ENCODE assay signal across 16 cellular contexts in genomic region chr7:75977741-75978140, GRCh38. TPM values are rescaled to one million over a fixed set of nuclear protein-coding genes. Genes with fewer than 3 reads are reported as not detected.
DNase-seq lines count a peak whose midpoint lies in the region; FAIRE-seq and TF ChIP-seq lines count a peak whose summit lies in the region.
"Had no signal": no experiment of that assay in that cellular context is flagged by ENCODE, and none has a peak within 500 bp of the region (broad histone marks: within the 10 kb centered on the region; RNA-seq: fewer than 3 reads in every experiment).

No MANE protein-coding gene starts in this region.

- no peaks in the 10 kb centered on the region for H3K27me3 ChIP-seq in Peyer's patch

- H3K27me3 Mint-ChIP-seq in osteocyte (ENCODE audit: unreplicated experiment), result no peaks in the 10 kb centered on the region
- H3K27me3 Mint-ChIP-seq: activated naive CD8-positive, alpha-beta T cell treated with anti-CD3 and anti-CD28 coated beads, Interleukin-2, amount 10 ng/mL, durations not matched to agents 7 days and 5 days; stimulated activated naive CD8-positive, alpha-beta T cell treated with anti-CD3 and anti-CD28 coated beads, Interleukin-15, amount 100 ng/mL, for 72 hours had no signal

- TF ChIP-seq CTCF in D721Med (IDR thresholded peaks at IDR 0.05; ENCODE audit: insufficient read depth, missing control alignments), result no peak
- no peak for TF ChIP-seq CTCF in fibroblast of villous mesenchyme (IDR thresholded peaks at IDR 0.05; ENCODE audit: insufficient read depth, low read depth, low read length)
- TF ChIP-seq CTCF in osteocyte (IDR thresholded peaks at IDR 0.05), result no peak
- no peak for TF ChIP-seq CTCF in Peyer's patch (IDR thresholded peaks at IDR 0.05)

- no peaks in the 10 kb centered on the region for H3K9me3 ChIP-seq in Peyer's patch
- H3K9me3 ChIP-seq: lower lobe of right lung had no signal

- H3K4me1 Mint-ChIP-seq in osteocyte (ENCODE audit: unreplicated experiment), result peaks cover 15% of the 10 kb centered on the region
- H3K4me1 Mint-ChIP-seq: activated naive CD8-positive, alpha-beta T cell treated with anti-CD3 and anti-CD28 coated beads, Interleukin-2, amount 10 ng/mL, durations not matched to agents 7 days and 5 days; stimulated activated naive CD8-positive, alpha-beta T cell treated with anti-CD3 and anti-CD28 coated beads, Interleukin-15, amount 100 ng/mL, for 72 hours had no signal

- TF ChIP-seq POLR2A in Peyer's patch (IDR thresholded peaks at IDR 0.05), result no peak

- peak overlapping the region; percentile 63 for H3K27ac Mint-ChIP-seq in osteocyte (ENCODE audit: unreplicated experiment)
- H3K27ac Mint-ChIP-seq: activated naive CD8-positive, alpha-beta T cell treated with anti-CD3 and anti-CD28 coated beads, Interleukin-2, amount 10 ng/mL, durations not matched to agents 7 days and 5 days; stimulated activated naive CD8-positive, alpha-beta T cell treated with anti-CD3 and anti-CD28 coated beads, Interleukin-15, amount 100 ng/mL, for 72 hours had no signal

- no peaks in the 10 kb centered on the region for H3K9me3 Mint-ChIP-seq in osteocyte (ENCODE audit: unreplicated experiment)
- H3K9me3 Mint-ChIP-seq: activated naive CD8-positive, alpha-beta T cell treated with anti-CD3 and anti-CD28 coated beads, Interleukin-2, amount 10 ng/mL, durations not matched to agents 7 days and 5 days; stimulated activated naive CD8-positive, alpha-beta T cell treated with anti-CD3 and anti-CD28 coated beads, Interleukin-15, amount 100 ng/mL, for 72 hours had no signal

- peaks cover 0 to 15% (median 4%) of the 10 kb centered on the region in 4 donors for H3K4me1 ChIP-seq in Peyer's patch
- H3K4me1 ChIP-seq: lower lobe of right lung had no signal

- H3K36me3 Mint-ChIP-seq in osteocyte (ENCODE audit: unreplicated experiment), result peaks cover 12% of the 10 kb centered on the region

- peaks cover 0 to 73% (median 2%) of the 10 kb centered on the region in 3 donors for H3K36me3 ChIP-seq in Peyer's patch

- H3K4me3 ChIP-seq in fibroblast of villous mesenchyme (ENCODE audit: low read depth, low read length) (no peak overlapping the region), Peyer's patch (no peak overlapping the region)
- H3K4me3 ChIP-seq: lower lobe of right lung had no signal

- peak; percentile 46 for DNase-seq in D721Med (ENCODE audit: insufficient read length, low spot score)
- peak; percentile 36 for DNase-seq in NCI-H82 treated with DMSO at 0.1 percent for 48 hours (lab: John Stamatoyannopoulos, UW; ENCODE audit: unreplicated experiment)
- DNase-seq in fibroblast of villous mesenchyme (ENCODE audit: low read depth), result peak; percentile 51
- DNase-seq in osteocyte (ENCODE audit: extremely low spot score, unreplicated experiment), result no peak
- no peak for DNase-seq in midbrain (lab: John Stamatoyannopoulos, UW)
- DNase-seq in GM19238 (ENCODE audit: insufficient read length, low spot score), result no peak
- DNase-seq in Peyer's patch, result no peak
- DNase-seq in medulla oblongata (ENCODE audit: extremely low spot score), result no peak
- DNase-seq: activated CD4-positive, CD25-positive, alpha-beta regulatory T cell treated with anti-CD3 and anti-CD28 coated beads, Interleukin-2, amount 50 U/mL, for 72 hours; activated naive CD8-positive, alpha-beta T cell treated with anti-CD3 and anti-CD28 coated beads, Interleukin-2, amount 10 ng/mL, durations not matched to agents 7 days and 5 days; activated T-cell treated with anti-CD3 and anti-CD28 coated beads for 4 hours; cerebellar nuclear complex; erythroblast; lower lobe of right lung; MM.1S; stimulated activated naive CD8-positive, alpha-beta T cell treated with anti-CD3 and anti-CD28 coated beads, Interleukin-15, amount 100 ng/mL, for 72 hours had no signal

- no peak overlapping the region for H3K4me3 Mint-ChIP-seq in osteocyte (ENCODE audit: unreplicated experiment)
- H3K4me3 Mint-ChIP-seq: activated naive CD8-positive, alpha-beta T cell treated with anti-CD3 and anti-CD28 coated beads, Interleukin-2, amount 10 ng/mL, durations not matched to agents 7 days and 5 days; stimulated activated naive CD8-positive, alpha-beta T cell treated with anti-CD3 and anti-CD28 coated beads, Interleukin-15, amount 100 ng/mL, for 72 hours had no signal

- no peak for FAIRE-seq in D721Med (lab: Jason Lieb, UNC)

- H3K27ac ChIP-seq in Peyer's patch, result no peak overlapping the region
- H3K27ac ChIP-seq: lower lobe of right lung had no signal

RNA-seq across cellular contexts. Expression of gene TMEM120A, which starts 16.7 kb away (rescaled TPM):
- total RNA-seq in fibroblast of villous mesenchyme (18.4 and 30.2 TPM in 2 replicates), osteocyte (36.3 and 37.6 TPM in 2 replicates), Peyer's patch (100 to 1,000 TPM in 2 of 4 donors, 10 to 100 TPM in 2; 62.7 to 116 (median 101) TPM)

Comparison
In these comparisons a context has a peak if more than half of its experiments do, and no peak if none do; other contexts are left out.
1. DNase-seq: peak in D721Med (single experiment), NCI-H82 treated with DMSO at 0.1 percent for 48 hours (single experiment) and fibroblast of villous mesenchyme (single experiment); none in osteocyte (single experiment), midbrain (single experiment), GM19238 (single experiment), Peyer's patch (0 of 3) and medulla oblongata (single experiment).